In genomic region chr12:23822883-23823282, GRCh38 we compare ENCODE assay signal across 1 cellular context.
DNase-seq lines count a peak whose midpoint lies in the region; ATAC-seq, FAIRE-seq and TF ChIP-seq lines count a peak whose summit lies in the region.
"Not testable (repeated sequence)": the region's sequence is repeated elsewhere in the genome, so short reads cannot be mapped to it uniquely, and the experiment has no call there.

No MANE protein-coding gene starts in this region.

- H3K4me2 ChIP-seq in K562 (ENCODE audit: insufficient read depth, low read length) = not testable (repeated sequence)

- not testable (repeated sequence) for H3K27me3 ChIP-seq in K562 (ENCODE audit: control insufficient read depth in 2 of 2, insufficient read depth in 2 of 2, low read length in 2 of 2)

- DNase-seq in K562 (ENCODE audit: extremely low read depth in 1 of 4, low spot score in 3 of 4) = not testable (repeated sequence)

- FAIRE-seq in K562 (lab: Jason Lieb, UNC) = not testable (repeated sequence)

- BruUV-seq in K562 (replicated peaks; lab: Mats Ljungman, UMichigan) = not testable (repeated sequence)

- not testable (repeated sequence) for H3K4me3 ChIP-seq in K562

- H2AFZ ChIP-seq in K562 (ENCODE audit: low read depth, low read length) = not testable (repeated sequence)

- TF ChIP-seq RAD21 in K562 (CRISPR knock-in tag; conservative IDR thresholded peaks at IDR 0.05 in 1 of 2, IDR thresholded peaks at IDR 0.05 in 1 of 2) = not testable (repeated sequence)

- POLR2A ChIA-PET in K562 (lab: Yijun Ruan, JAX) = interaction anchor here (1.1 kb wide), 1 partner anchor 9 kb away, joined by 3 read pairs; no protein-coding TSS in a partner anchor

- H3K4me1 ChIP-seq in K562 (replicated peaks in 1 of 2; ENCODE audit: control insufficient read depth in 2 of 2, insufficient read depth in 2 of 2, low read length in 2 of 2) = not testable (repeated sequence)

- not testable (repeated sequence) for TF ChIP-seq CTCF in K562 (IDR thresholded peaks at IDR 0.05 in 2 of 3, conservative IDR thresholded peaks at IDR 0.05 in 1 of 3; ENCODE audit: insufficient read depth in 2 of 3, low read depth in 1 of 3, low read length in 3 of 3)

- not testable (repeated sequence) for H3K36me3 ChIP-seq in K562 (ENCODE audit: control insufficient read depth, insufficient read depth, low read length)

- H4K20me1 ChIP-seq in K562 (replicated peaks; ENCODE audit: control insufficient read depth, insufficient read depth, low read length) = not testable (repeated sequence)

- not testable (repeated sequence) for ATAC-seq in K562

- H3K9me1 ChIP-seq in K562 (ENCODE audit: control insufficient read depth, insufficient read depth, low read length) = not testable (repeated sequence)

- in situ Hi-C loops in K562 (cut with MboI) = not testable (repeated sequence)

- intact Hi-C loops in K562 (cut with micrococcal nuclease) = not testable (repeated sequence)

- TF ChIP-seq POLR2A in K562 (conservative IDR thresholded peaks at IDR 0.05) = not testable (repeated sequence)

- not testable (repeated sequence) for H3K9me3 ChIP-seq in K562 (replicated peaks; ENCODE audit: control insufficient read depth, insufficient read depth, low read depth, low read length)

- CTCF ChIA-PET in K562 (lab: Yijun Ruan, JAX; ENCODE audit: low intra/inter-chr PET ratio) = not testable (repeated sequence)

- TF ChIP-seq EP300 in K562 (IDR thresholded peaks at IDR 0.05; ENCODE audit: low read length) = not testable (repeated sequence)

- not testable (repeated sequence) for H3K9ac ChIP-seq in K562 (ENCODE audit: insufficient read depth in 1 of 2, low read depth in 2 of 2, low read length in 2 of 2)

- H3K27ac ChIP-seq in K562 (ENCODE audit: extremely low read depth, low read depth, low read length) = not testable (repeated sequence)

- H3K79me2 ChIP-seq in K562 (ENCODE audit: control insufficient read depth, insufficient read depth, low read length) = not testable (repeated sequence)

TF ChIP-seq in K562, 482 proteins besides CTCF, POLR2A, EP300 and RAD21:
- TF ChIP-seq ZNF507 (tag; conservative IDR thresholded peaks at IDR 0.05) = peak; percentile 95
